ENCODE assay signal across 1 cellular context in genomic region chr2:64523667-64524603, GRCh38.
TF ChIP-seq lines count a peak whose summit lies in the region.

AFTPH (plus strand) TSS chr2:64524328; CDS start chr2:64551475, 27,147 bp downstream.

TF ChIP-seq in HepG2, 621 proteins besides CTCF, POLR2A, EP300 and RAD21 (continued from another document and continues in another):
- no peak for TF ChIP-seq ZNF318 (CRISPR knock-in tag; IDR thresholded peaks at IDR 0.05)
- TF ChIP-seq FOXA3 (CRISPR knock-in tag; IDR thresholded peaks at IDR 0.05): peak; percentile 49
- no peak for TF ChIP-seq CBX1 (IDR thresholded peaks at IDR 0.05; ENCODE audit: low read depth)
- peak; percentile 77; the same call in 1 of the 2 replicates for TF ChIP-seq BATF2 (CRISPR knock-in tag; IDR thresholded peaks at IDR 0.05)
- TF ChIP-seq ZNF597 (CRISPR knock-in tag; IDR thresholded peaks at IDR 0.05): no peak
- TF ChIP-seq FUBP1 (CRISPR knock-in tag; IDR thresholded peaks at IDR 0.05; ENCODE audit: borderline replicate concordance): no peak
- TF ChIP-seq TARDBP (CRISPR knock-in tag; IDR thresholded peaks at IDR 0.05): peak; percentile 57
- no peak for TF ChIP-seq TP53 (CRISPR knock-in tag; conservative IDR thresholded peaks at IDR 0.05)
- peak; percentile 53 for TF ChIP-seq PPARG (CRISPR knock-in tag; conservative IDR thresholded peaks at IDR 0.05)
- no peak for TF ChIP-seq DBP (CRISPR knock-in tag; IDR thresholded peaks at IDR 0.05; ENCODE audit: not compliant biosample characterization)
- no peak; the same call in 1 of the 2 replicates for TF ChIP-seq NFRKB (IDR thresholded peaks at IDR 0.05)
- TF ChIP-seq STAG1 (CRISPR knock-in tag; IDR thresholded peaks at IDR 0.05): 0 out of 2 replicates have a peak, but pooled peaks have one; percentile 10
- no peak for TF ChIP-seq REXO4 (CRISPR knock-in tag; IDR thresholded peaks at IDR 0.05; ENCODE audit: borderline replicate concordance)
- TF ChIP-seq MXD1 (CRISPR knock-in tag; IDR thresholded peaks at IDR 0.05): 0 out of 2 replicates have a peak, but pooled peaks have one; percentile 33
- no peak for TF ChIP-seq ZNF83 (CRISPR knock-in tag; IDR thresholded peaks at IDR 0.05; ENCODE audit: borderline replicate concordance)
- no peak for TF ChIP-seq SMYD3 (CRISPR knock-in tag; IDR thresholded peaks at IDR 0.05)
- no peak for TF ChIP-seq ZNF543 (CRISPR knock-in tag; IDR thresholded peaks at IDR 0.05)
- TF ChIP-seq ZSCAN5A (CRISPR knock-in tag; IDR thresholded peaks at IDR 0.05; ENCODE audit: borderline replicate concordance): no peak; the same call in 1 of the 2 replicates
- no peak for TF ChIP-seq ZSCAN30 (CRISPR knock-in tag; IDR thresholded peaks at IDR 0.05)
- no peak for TF ChIP-seq ZNF263 (CRISPR knock-in tag; IDR thresholded peaks at IDR 0.05)
- TF ChIP-seq NFYB (CRISPR knock-in tag; IDR thresholded peaks at IDR 0.05): no peak
- TF ChIP-seq DNMT3B (CRISPR knock-in tag; conservative IDR thresholded peaks at IDR 0.05): no peak; the same call in 1 of the 2 replicates
- peak; percentile 89; the same call in 1 of the 2 replicates for TF ChIP-seq ZNF639 (CRISPR knock-in tag; conservative IDR thresholded peaks at IDR 0.05)
- TF ChIP-seq ADNP (CRISPR knock-in tag; IDR thresholded peaks at IDR 0.05): no peak
- TF ChIP-seq RFXANK (CRISPR knock-in tag; IDR thresholded peaks at IDR 0.05): no peak
- TF ChIP-seq HNRNPH1 (optimal IDR thresholded peaks at IDR 0.05; ENCODE audit: low read depth, low read length): no peak
- TF ChIP-seq THAP8 (CRISPR knock-in tag; IDR thresholded peaks at IDR 0.05; ENCODE audit: borderline replicate concordance): no peak
- TF ChIP-seq ZFP41 (CRISPR knock-in tag; IDR thresholded peaks at IDR 0.05; ENCODE audit: borderline replicate concordance): no peak
- peak; percentile 98 for TF ChIP-seq KMT2B (CRISPR knock-in tag; IDR thresholded peaks at IDR 0.05)
- TF ChIP-seq GPN1 (CRISPR knock-in tag; IDR thresholded peaks at IDR 0.05; ENCODE audit: borderline replicate concordance): no peak
- TF ChIP-seq TFDP1 (CRISPR knock-in tag; IDR thresholded peaks at IDR 0.05; ENCODE audit: borderline replicate concordance): peak; percentile 67; the same call in 1 of the 2 replicates
- 0 out of 2 replicates have a peak, but pooled peaks have one; percentile 82 for TF ChIP-seq ZNF569 (CRISPR knock-in tag; IDR thresholded peaks at IDR 0.05; ENCODE audit: borderline replicate concordance)
- TF ChIP-seq THAP9 (CRISPR knock-in tag; IDR thresholded peaks at IDR 0.05; ENCODE audit: borderline replicate concordance): peak; percentile 82; the same call in 1 of the 2 replicates
- TF ChIP-seq POLR2AphosphoS5 (IDR thresholded peaks at IDR 0.05; ENCODE audit: low read depth, low read length): peak; percentile 96
